1 cellular context compared by ENCODE assay signal in the genomic region with DNA sequence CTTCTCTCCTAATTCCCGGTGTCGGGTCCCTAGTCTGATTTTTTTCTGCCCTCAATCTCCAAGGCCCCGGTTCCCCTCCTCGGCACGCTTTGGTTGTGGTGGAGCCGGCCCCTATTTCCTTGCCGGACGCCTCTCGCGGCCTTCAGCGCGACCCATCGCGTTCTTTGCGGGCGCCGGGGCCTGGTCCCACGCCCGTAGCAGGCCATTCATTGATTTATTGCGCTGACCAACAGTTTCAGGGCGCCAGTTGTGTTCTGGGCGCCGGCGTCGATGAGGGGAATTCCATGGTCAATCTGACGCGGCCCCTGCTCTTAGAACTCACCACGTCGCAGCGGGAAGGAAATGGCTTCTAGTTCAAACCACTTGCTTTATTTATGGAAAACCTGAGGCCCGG.
A peak's percentile ranks its signal among the peaks of the same experiment; 100 is the strongest.
TF ChIP-seq lines count a peak whose summit lies in the region.

No MANE protein-coding gene starts in this region.

TF ChIP-seq in HepG2, 621 proteins besides CTCF, POLR2A, EP300 and RAD21 (continued from another document and continues in another):
- no peak for TF ChIP-seq ATAD3A (CRISPR knock-in tag; IDR thresholded peaks at IDR 0.05)
- TF ChIP-seq ZNF768 (CRISPR knock-in tag; IDR thresholded peaks at IDR 0.05): peak; percentile 39; the same call in 1 of the 2 replicates
- no peak for TF ChIP-seq PRPF4 (IDR thresholded peaks at IDR 0.05; ENCODE audit: low read depth, low read length, poor library complexity, severe bottlenecking)
- TF ChIP-seq SIX4 (CRISPR knock-in tag; IDR thresholded peaks at IDR 0.05): no peak
- no peak for TF ChIP-seq ZBTB20 (CRISPR knock-in tag; IDR thresholded peaks at IDR 0.05; ENCODE audit: borderline replicate concordance, low read depth)
- no peak for TF ChIP-seq PAX8 (CRISPR knock-in tag; IDR thresholded peaks at IDR 0.05; ENCODE audit: borderline replicate concordance)
- TF ChIP-seq KLF16 (CRISPR knock-in tag; IDR thresholded peaks at IDR 0.05): no peak
- TF ChIP-seq POLR2AphosphoS5 (IDR thresholded peaks at IDR 0.05; ENCODE audit: low read depth, low read length): no peak
- no peak; the same call in 1 of the 2 replicates for TF ChIP-seq ZNF17 (CRISPR knock-in tag; IDR thresholded peaks at IDR 0.05)
- TF ChIP-seq ZNF672 (CRISPR knock-in tag; IDR thresholded peaks at IDR 0.05): no peak
- TF ChIP-seq ZNF883 (CRISPR knock-in tag; IDR thresholded peaks at IDR 0.05; ENCODE audit: not compliant biosample characterization): no peak
- no peak for TF ChIP-seq REPIN1 (CRISPR knock-in tag; IDR thresholded peaks at IDR 0.05; ENCODE audit: borderline replicate concordance, low read depth)
- TF ChIP-seq ZNF34 (CRISPR knock-in tag; IDR thresholded peaks at IDR 0.05; ENCODE audit: borderline replicate concordance): no peak; the same call in 1 of the 2 replicates
- no peak for TF ChIP-seq PRMT3 (CRISPR knock-in tag; IDR thresholded peaks at IDR 0.05; ENCODE audit: borderline replicate concordance, low read depth)
- TF ChIP-seq, protein P1, sequence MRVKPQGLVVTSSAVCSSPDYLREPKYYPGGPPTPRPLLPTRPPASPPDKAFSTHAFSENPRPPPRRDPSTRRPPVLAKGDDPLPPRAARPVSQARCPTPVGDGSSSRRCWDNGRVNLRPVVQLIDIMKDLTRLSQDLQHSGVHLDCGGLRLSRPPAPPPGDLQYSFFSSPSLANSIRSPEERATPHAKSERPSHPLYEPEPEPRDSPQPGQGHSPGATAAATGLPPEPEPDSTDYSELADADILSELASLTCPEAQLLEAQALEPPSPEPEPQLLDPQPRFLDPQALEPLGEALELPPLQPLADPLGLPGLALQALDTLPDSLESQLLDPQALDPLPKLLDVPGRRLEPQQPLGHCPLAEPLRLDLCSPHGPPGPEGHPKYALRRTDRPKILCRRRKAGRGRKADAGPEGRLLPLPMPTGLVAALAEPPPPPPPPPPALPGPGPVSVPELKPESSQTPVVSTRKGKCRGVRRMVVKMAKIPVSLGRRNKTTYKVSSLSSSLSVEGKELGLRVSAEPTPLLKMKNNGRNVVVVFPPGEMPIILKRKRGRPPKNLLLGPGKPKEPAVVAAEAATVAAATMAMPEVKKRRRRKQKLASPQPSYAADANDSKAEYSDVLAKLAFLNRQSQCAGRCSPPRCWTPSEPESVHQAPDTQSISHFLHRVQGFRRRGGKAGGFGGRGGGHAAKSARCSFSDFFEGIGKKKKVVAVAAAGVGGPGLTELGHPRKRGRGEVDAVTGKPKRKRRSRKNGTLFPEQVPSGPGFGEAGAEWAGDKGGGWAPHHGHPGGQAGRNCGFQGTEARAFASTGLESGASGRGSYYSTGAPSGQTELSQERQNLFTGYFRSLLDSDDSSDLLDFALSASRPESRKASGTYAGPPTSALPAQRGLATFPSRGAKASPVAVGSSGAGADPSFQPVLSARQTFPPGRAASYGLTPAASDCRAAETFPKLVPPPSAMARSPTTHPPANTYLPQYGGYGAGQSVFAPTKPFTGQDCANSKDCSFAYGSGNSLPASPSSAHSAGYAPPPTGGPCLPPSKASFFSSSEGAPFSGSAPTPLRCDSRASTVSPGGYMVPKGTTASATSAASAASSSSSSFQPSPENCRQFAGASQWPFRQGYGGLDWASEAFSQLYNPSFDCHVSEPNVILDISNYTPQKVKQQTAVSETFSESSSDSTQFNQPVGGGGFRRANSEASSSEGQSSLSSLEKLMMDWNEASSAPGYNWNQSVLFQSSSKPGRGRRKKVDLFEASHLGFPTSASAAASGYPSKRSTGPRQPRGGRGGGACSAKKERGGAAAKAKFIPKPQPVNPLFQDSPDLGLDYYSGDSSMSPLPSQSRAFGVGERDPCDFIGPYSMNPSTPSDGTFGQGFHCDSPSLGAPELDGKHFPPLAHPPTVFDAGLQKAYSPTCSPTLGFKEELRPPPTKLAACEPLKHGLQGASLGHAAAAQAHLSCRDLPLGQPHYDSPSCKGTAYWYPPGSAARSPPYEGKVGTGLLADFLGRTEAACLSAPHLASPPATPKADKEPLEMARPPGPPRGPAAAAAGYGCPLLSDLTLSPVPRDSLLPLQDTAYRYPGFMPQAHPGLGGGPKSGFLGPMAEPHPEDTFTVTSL (CRISPR knock-in tag; IDR thresholded peaks at IDR 0.05; ENCODE audit: borderline replicate concordance): no peak
- TF ChIP-seq, protein P2, sequence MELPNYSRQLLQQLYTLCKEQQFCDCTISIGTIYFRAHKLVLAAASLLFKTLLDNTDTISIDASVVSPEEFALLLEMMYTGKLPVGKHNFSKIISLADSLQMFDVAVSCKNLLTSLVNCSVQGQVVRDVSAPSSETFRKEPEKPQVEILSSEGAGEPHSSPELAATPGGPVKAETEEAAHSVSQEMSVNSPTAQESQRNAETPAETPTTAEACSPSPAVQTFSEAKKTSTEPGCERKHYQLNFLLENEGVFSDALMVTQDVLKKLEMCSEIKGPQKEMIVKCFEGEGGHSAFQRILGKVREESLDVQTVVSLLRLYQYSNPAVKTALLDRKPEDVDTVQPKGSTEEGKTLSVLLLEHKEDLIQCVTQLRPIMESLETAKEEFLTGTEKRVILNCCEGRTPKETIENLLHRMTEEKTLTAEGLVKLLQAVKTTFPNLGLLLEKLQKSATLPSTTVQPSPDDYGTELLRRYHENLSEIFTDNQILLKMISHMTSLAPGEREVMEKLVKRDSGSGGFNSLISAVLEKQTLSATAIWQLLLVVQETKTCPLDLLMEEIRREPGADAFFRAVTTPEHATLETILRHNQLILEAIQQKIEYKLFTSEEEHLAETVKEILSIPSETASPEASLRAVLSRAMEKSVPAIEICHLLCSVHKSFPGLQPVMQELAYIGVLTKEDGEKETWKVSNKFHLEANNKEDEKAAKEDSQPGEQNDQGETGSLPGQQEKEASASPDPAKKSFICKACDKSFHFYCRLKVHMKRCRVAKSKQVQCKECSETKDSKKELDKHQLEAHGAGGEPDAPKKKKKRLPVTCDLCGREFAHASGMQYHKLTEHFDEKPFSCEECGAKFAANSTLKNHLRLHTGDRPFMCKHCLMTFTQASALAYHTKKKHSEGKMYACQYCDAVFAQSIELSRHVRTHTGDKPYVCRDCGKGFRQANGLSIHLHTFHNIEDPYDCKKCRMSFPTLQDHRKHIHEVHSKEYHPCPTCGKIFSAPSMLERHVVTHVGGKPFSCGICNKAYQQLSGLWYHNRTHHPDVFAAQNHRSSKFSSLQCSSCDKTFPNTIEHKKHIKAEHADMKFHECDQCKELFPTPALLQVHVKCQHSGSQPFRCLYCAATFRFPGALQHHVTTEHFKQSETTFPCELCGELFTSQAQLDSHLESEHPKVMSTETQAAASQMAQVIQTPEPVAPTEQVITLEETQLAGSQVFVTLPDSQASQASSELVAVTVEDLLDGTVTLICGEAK (IDR thresholded peaks at IDR 0.05): no peak
- TF ChIP-seq, protein P2 (CRISPR knock-in tag; IDR thresholded peaks at IDR 0.05): no peak
- TF ChIP-seq ZC3H13 (CRISPR knock-in tag; IDR thresholded peaks at IDR 0.05): no peak
- no peak for TF ChIP-seq ZNF7 (CRISPR knock-in tag; IDR thresholded peaks at IDR 0.05)
- TF ChIP-seq, protein P3, sequence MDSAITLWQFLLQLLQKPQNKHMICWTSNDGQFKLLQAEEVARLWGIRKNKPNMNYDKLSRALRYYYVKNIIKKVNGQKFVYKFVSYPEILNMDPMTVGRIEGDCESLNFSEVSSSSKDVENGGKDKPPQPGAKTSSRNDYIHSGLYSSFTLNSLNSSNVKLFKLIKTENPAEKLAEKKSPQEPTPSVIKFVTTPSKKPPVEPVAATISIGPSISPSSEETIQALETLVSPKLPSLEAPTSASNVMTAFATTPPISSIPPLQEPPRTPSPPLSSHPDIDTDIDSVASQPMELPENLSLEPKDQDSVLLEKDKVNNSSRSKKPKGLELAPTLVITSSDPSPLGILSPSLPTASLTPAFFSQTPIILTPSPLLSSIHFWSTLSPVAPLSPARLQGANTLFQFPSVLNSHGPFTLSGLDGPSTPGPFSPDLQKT (CRISPR knock-in tag; IDR thresholded peaks at IDR 0.05; ENCODE audit: borderline replicate concordance): no peak
- no peak for TF ChIP-seq PHF5A (CRISPR knock-in tag; IDR thresholded peaks at IDR 0.05; ENCODE audit: low read depth, unreplicated experiment)
- peak; percentile 78 for TF ChIP-seq ISX (CRISPR knock-in tag; conservative IDR thresholded peaks at IDR 0.05)
- TF ChIP-seq MBD4 (IDR thresholded peaks at IDR 0.05; ENCODE audit: borderline replicate concordance, low read length): no peak
- TF ChIP-seq ZNF138 (CRISPR knock-in tag; IDR thresholded peaks at IDR 0.05; ENCODE audit: low read depth): no peak
- no peak for TF ChIP-seq SRSF1 (optimal IDR thresholded peaks at IDR 0.05; ENCODE audit: low read depth, low read length)
- TF ChIP-seq ZNF670 (CRISPR knock-in tag; IDR thresholded peaks at IDR 0.05; ENCODE audit: borderline replicate concordance): peak; percentile 3; the same call in 1 of the 2 replicates
- no peak for TF ChIP-seq RBM22 (optimal IDR thresholded peaks at IDR 0.05; ENCODE audit: low read length)
- TF ChIP-seq HNRNPLL (IDR thresholded peaks at IDR 0.05; ENCODE audit: low read depth, low read length, poor library complexity, severe bottlenecking): peak; percentile 82
- no peak; the same call in 1 of the 2 replicates for TF ChIP-seq NKX3-1 (CRISPR knock-in tag; IDR thresholded peaks at IDR 0.05)
- TF ChIP-seq, protein P4, sequence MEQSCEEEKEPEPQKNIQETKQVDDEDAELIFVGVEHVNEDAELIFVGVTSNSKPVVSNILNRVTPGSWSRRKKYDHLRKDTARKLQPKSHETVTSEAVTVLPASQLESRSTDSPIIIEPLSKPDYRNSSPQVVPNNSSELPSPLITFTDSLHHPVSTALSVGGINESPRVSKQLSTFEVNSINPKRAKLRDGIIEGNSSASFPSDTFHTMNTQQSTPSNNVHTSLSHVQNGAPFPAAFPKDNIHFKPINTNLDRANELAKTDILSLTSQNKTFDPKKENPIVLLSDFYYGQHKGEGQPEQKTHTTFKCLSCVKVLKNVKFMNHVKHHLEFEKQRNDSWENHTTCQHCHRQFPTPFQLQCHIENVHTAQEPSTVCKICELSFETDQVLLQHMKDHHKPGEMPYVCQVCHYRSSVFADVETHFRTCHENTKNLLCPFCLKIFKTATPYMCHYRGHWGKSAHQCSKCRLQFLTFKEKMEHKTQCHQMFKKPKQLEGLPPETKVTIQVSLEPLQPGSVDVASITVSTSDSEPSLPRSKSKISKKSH (CRISPR knock-in tag; IDR thresholded peaks at IDR 0.05; ENCODE audit: borderline replicate concordance): no peak
- TF ChIP-seq, protein P5, sequence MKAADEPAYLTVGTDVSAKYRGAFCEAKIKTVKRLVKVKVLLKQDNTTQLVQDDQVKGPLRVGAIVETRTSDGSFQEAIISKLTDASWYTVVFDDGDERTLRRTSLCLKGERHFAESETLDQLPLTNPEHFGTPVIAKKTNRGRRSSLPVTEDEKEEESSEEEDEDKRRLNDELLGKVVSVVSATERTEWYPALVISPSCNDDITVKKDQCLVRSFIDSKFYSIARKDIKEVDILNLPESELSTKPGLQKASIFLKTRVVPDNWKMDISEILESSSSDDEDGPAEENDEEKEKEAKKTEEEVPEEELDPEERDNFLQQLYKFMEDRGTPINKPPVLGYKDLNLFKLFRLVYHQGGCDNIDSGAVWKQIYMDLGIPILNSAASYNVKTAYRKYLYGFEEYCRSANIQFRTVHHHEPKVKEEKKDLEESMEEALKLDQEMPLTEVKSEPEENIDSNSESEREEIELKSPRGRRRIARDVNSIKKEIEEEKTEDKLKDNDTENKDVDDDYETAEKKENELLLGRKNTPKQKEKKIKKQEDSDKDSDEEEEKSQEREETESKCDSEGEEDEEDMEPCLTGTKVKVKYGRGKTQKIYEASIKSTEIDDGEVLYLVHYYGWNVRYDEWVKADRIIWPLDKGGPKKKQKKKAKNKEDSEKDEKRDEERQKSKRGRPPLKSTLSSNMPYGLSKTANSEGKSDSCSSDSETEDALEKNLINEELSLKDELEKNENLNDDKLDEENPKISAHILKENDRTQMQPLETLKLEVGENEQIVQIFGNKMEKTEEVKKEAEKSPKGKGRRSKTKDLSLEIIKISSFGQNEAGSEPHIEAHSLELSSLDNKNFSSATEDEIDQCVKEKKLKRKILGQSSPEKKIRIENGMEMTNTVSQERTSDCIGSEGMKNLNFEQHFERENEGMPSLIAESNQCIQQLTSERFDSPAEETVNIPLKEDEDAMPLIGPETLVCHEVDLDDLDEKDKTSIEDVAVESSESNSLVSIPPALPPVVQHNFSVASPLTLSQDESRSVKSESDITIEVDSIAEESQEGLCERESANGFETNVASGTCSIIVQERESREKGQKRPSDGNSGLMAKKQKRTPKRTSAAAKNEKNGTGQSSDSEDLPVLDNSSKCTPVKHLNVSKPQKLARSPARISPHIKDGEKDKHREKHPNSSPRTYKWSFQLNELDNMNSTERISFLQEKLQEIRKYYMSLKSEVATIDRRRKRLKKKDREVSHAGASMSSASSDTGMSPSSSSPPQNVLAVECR (CRISPR knock-in tag; IDR thresholded peaks at IDR 0.05; ENCODE audit: borderline replicate concordance): peak; percentile 55; the same call in 1 of the 2 replicates
- no peak for TF ChIP-seq CBX2 (IDR thresholded peaks at IDR 0.05; ENCODE audit: low read depth, low read length)
- TF ChIP-seq CBX2 (CRISPR knock-in tag; IDR thresholded peaks at IDR 0.05; ENCODE audit: low read depth): no peak
- no peak for TF ChIP-seq ZNF326 (CRISPR knock-in tag; IDR thresholded peaks at IDR 0.05; ENCODE audit: borderline replicate concordance)
- peak; percentile 83 for TF ChIP-seq ZNF777 (CRISPR knock-in tag; IDR thresholded peaks at IDR 0.05)
- TF ChIP-seq ZFP36 (IDR thresholded peaks at IDR 0.05; ENCODE audit: borderline replicate concordance, low read depth, low read length, partially characterized antibody): no peak
- no peak for TF ChIP-seq ARHGAP35 (CRISPR knock-in tag; IDR thresholded peaks at IDR 0.05; ENCODE audit: borderline replicate concordance)
- no peak for TF ChIP-seq ZSCAN30 (CRISPR knock-in tag; IDR thresholded peaks at IDR 0.05)
- no peak for TF ChIP-seq ZNF232 (CRISPR knock-in tag; IDR thresholded peaks at IDR 0.05; ENCODE audit: borderline replicate concordance)
- TF ChIP-seq ATF1 (CRISPR knock-in tag; IDR thresholded peaks at IDR 0.05): no peak
- no peak for TF ChIP-seq ZNF354B (CRISPR knock-in tag; IDR thresholded peaks at IDR 0.05)
